Comparison of ENCODE assay signal across 9 cellular contexts in genomic region chr3:139564290-139564861, GRCh38. TPM values are rescaled to one million over a fixed set of nuclear protein-coding genes. Genes with fewer than 3 reads are reported as not detected.
A peak's percentile ranks its signal among the peaks of the same experiment; 100 is the strongest.
DNase-seq lines count a peak whose midpoint lies in the region; ATAC-seq, FAIRE-seq and TF ChIP-seq lines count a peak whose summit lies in the region.
"Had no signal": no experiment of that assay in that cellular context is flagged by ENCODE, and none has a peak within 500 bp of the region (broad histone marks: within the 10 kb centered on the region; RNA-seq: fewer than 3 reads in every experiment).

No MANE protein-coding gene starts in this region.

- no peaks in the 10 kb centered on the region for H3K9me3 ChIP-seq in astrocyte (ENCODE audit: insufficient read depth, low read depth, low read length)
- no peaks in the 10 kb centered on the region for H3K9me3 ChIP-seq in lower lobe of right lung

- ATAC-seq in lower lobe of right lung (no peak), HG02759 (IDR thresholded peaks at IDR 0.05; ENCODE audit: unreplicated experiment) (no peak)
- ATAC-seq in activated naive CD4-positive, alpha-beta T cell treated with anti-CD3 and anti-CD28 coated beads, Interleukin-2, amount 50 U/mL, for 72 hours, result no peak
- no peak for ATAC-seq in stimulated activated naive CD8-positive, alpha-beta T cell treated with anti-CD3 and anti-CD28 coated beads, Interleukin-15, Interleukin-2, amounts not matched to agents 100 U/mL and 50 U/mL, for 24 hours

- intact Hi-C loops in lower lobe of right lung (cut with DNase I), result no loop called here

- peaks cover 3% of the 10 kb centered on the region for H3K27me3 Mint-ChIP-seq in astrocyte (ENCODE audit: low read depth, unreplicated experiment)

- peaks cover 6% of the 10 kb centered on the region for H3K9me3 Mint-ChIP-seq in astrocyte (ENCODE audit: unreplicated experiment)
- H3K9me3 Mint-ChIP-seq in activated naive CD4-positive, alpha-beta T cell treated with anti-CD3 and anti-CD28 coated beads, Interleukin-2, amount 50 U/mL, for 72 hours, result peaks cover 0 to 7% of the 10 kb centered on the region in 2 donors

- FAIRE-seq in astrocyte (lab: Jason Lieb, UNC), result no peak

- H3K27ac ChIP-seq in astrocyte (ENCODE audit: low read depth, low read length), result no peak overlapping the region
- no peak overlapping the region for H3K27ac ChIP-seq in lower lobe of right lung
- H3K27ac ChIP-seq: parathyroid adenoma had no signal

- H3K27me3 ChIP-seq in astrocyte (ENCODE audit: insufficient read depth, low read length), result no peaks in the 10 kb centered on the region
- H3K27me3 ChIP-seq in lower lobe of right lung (ENCODE audit: low read depth), result no peaks in the 10 kb centered on the region

- H4K20me1 ChIP-seq in astrocyte (ENCODE audit: insufficient read depth, low read length), result no peaks in the 10 kb centered on the region

- H3K4me3 Mint-ChIP-seq in astrocyte (ENCODE audit: unreplicated experiment), result no peak overlapping the region

- H3K36me3 ChIP-seq in astrocyte (ENCODE audit: insufficient read depth, low read length) (no peaks in the 10 kb centered on the region), lower lobe of right lung (no peaks in the 10 kb centered on the region)

- no peak overlapping the region for H2AFZ ChIP-seq in astrocyte (ENCODE audit: low read depth, low read length)
- H2AFZ ChIP-seq: parathyroid adenoma had no signal

- no peaks in the 10 kb centered on the region for H3K36me3 Mint-ChIP-seq in astrocyte (ENCODE audit: low read depth, unreplicated experiment)
- peaks cover 0 to 5% of the 10 kb centered on the region in 2 donors for H3K36me3 Mint-ChIP-seq in activated naive CD4-positive, alpha-beta T cell treated with anti-CD3 and anti-CD28 coated beads, Interleukin-2, amount 50 U/mL, for 72 hours

- TF ChIP-seq CTCF in GM12872 (IDR thresholded peaks at IDR 0.05; ENCODE audit: insufficient read depth, low read depth, low read length), result peak; percentile 41; the same call in 2 of the 3 replicates
- no peak for TF ChIP-seq CTCF in NB4 (IDR thresholded peaks at IDR 0.05; ENCODE audit: low read depth, low read length)
- TF ChIP-seq CTCF in astrocyte (IDR thresholded peaks at IDR 0.05; ENCODE audit: insufficient read depth, low read depth, low read length), result peak; percentile 20
- TF ChIP-seq CTCF in lower lobe of right lung (IDR thresholded peaks at IDR 0.05), result peak; percentile 22

- DNase-seq in NB4 (ENCODE audit: low read depth), result peak; percentile 3
- DNase-seq in astrocyte (ENCODE audit: low read depth), result no peak
- DNase-seq in lower lobe of right lung, result no peak
- DNase-seq in activated naive CD4-positive, alpha-beta T cell treated with anti-CD3 and anti-CD28 coated beads, Interleukin-2, amount 50 U/mL, for 72 hours (ENCODE audit: low spot score in 2 of 2), result no peak
- DNase-seq in activated naive CD4-positive, alpha-beta T cell (lab: John Stamatoyannopoulos, UW), result no peak
- DNase-seq in stimulated activated naive CD8-positive, alpha-beta T cell treated with anti-CD3 and anti-CD28 coated beads, Interleukin-15, Interleukin-2, amounts not matched to agents 100 U/mL and 50 U/mL, for 24 hours, result no peak

- H3K4me1 Mint-ChIP-seq in astrocyte (ENCODE audit: low read depth, unreplicated experiment), result peaks cover 3% of the 10 kb centered on the region

- H3K4me3 ChIP-seq in NB4 (ENCODE audit: low read depth, low read length) (no peak overlapping the region), astrocyte (ENCODE audit: insufficient read depth, low read depth, low read length) (no peak overlapping the region), lower lobe of right lung (no peak overlapping the region)

- TF ChIP-seq POLR2A in NB4 (IDR thresholded peaks at IDR 0.05; ENCODE audit: extremely low read depth, insufficient read length), result no peak

- no peaks in the 10 kb centered on the region for H3K79me2 ChIP-seq in astrocyte (ENCODE audit: insufficient read depth, low read length)
- H3K79me2 ChIP-seq: parathyroid adenoma had no signal

- no peak overlapping the region for H3K4me2 ChIP-seq in astrocyte (ENCODE audit: low read length)

- H3K27ac Mint-ChIP-seq in astrocyte (ENCODE audit: unreplicated experiment), result no peak overlapping the region
- no peak overlapping the region for H3K27ac Mint-ChIP-seq in activated naive CD4-positive, alpha-beta T cell treated with anti-CD3 and anti-CD28 coated beads, Interleukin-2, amount 50 U/mL, for 72 hours

- H3K9ac ChIP-seq in astrocyte (ENCODE audit: low read length), result no peak overlapping the region
- H3K9ac ChIP-seq: parathyroid adenoma had no signal

- H3K4me1 ChIP-seq in astrocyte (ENCODE audit: insufficient read depth, low read length) (peaks cover 9% of the 10 kb centered on the region), lower lobe of right lung (no peaks in the 10 kb centered on the region)
- H3K4me1 ChIP-seq: parathyroid adenoma had no signal

RNA-seq across cellular contexts. Expression of gene RBP1, which starts 24.8 kb away (rescaled TPM):
- total RNA-seq in astrocyte, result 19.2 and 27.8 TPM in 2 replicates
- 15.7 TPM for total RNA-seq in lower lobe of right lung
- not detected for total RNA-seq in activated naive CD4-positive, alpha-beta T cell treated with anti-CD3 and anti-CD28 coated beads, Interleukin-2, amount 50 U/mL, for 72 hours

Comparison
In these comparisons a context has a peak if more than half of its experiments do, and no peak if none do; other contexts are left out.
1. RNA of gene RBP1, which starts 24.8 kb away (total RNA-seq): 19.2 to 27.8 TPM in astrocyte and 15.7 TPM in lower lobe of right lung (single experiment); not detected in activated naive CD4-positive, alpha-beta T cell treated with anti-CD3 and anti-CD28 coated beads, Interleukin-2, amount 50 U/mL, for 72 hours; every median in the first group is over 10 times any median in the second.